ENCODE assay signal across 7 cellular contexts in the genomic region with DNA sequence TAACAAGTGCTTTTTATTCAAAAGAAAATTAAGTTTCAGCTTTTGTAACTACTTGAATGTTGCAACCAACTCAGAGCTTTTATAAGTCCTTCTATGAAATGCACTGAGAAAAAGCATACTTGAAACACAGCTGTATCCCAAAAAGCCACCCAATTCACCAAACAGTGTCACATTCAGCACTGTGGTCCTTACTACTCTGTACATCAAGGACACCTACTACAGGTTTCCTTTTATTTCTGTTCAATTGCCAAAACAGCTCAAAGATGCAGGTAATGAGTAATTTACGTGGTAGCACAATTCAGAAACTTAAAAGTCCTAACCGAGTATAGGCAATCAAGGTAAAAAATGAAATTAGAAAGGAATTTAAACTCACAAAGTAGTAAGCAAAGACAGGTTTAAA. TPM values are rescaled to one million over a fixed set of nuclear protein-coding genes. Genes with fewer than 3 reads are reported as not detected.
A peak's percentile ranks its signal among the peaks of the same experiment; 100 is the strongest.
DNase-seq lines count a peak whose midpoint lies in the region; ATAC-seq and TF ChIP-seq lines count a peak whose summit lies in the region.

No MANE protein-coding gene starts in this region.

- peak overlapping the region; percentile 83 for H3K9ac ChIP-seq in iPS-18a (ENCODE audit: low read length)

- no peak for TF ChIP-seq CTCF in HFFc6 (IDR thresholded peaks at IDR 0.05)

- no peak for ATAC-seq in stimulated activated naive B cell treated with anti-CD40 and anti-IgM and Interleukin-4, amounts not matched to agents 10 μg/mL and 1 μg/mL and 100 μg/mL, for 72 hours (replicated peaks)
- no peak for ATAC-seq in HG03175 (IDR thresholded peaks at IDR 0.05; ENCODE audit: unreplicated experiment)

- intact Hi-C loops in activated T-helper 1 cell treated with anti-CD3 and anti-CD28 coated beads, Interleukin-12 subunit alpha, Interleukin-12 subunit beta, Interleukin-2, Interleukin-4 antibody, amounts not matched to agents 30 ng/mL and 10 ng/mL and 1 ng/mL, durations not matched to agents 14 hours and 24 hours and 36 hours (cut with micrococcal nuclease), result loop anchor here (2.0 kb wide), 1 partner anchor 181 kb away; no protein-coding TSS in a partner anchor

- DNase-seq in HFFc6, result no peak
- DNase-seq in activated T-helper 1 cell treated with anti-CD3 and anti-CD28 coated beads, Interleukin-12 subunit alpha, Interleukin-12 subunit beta, Interleukin-2, Interleukin-4 antibody, amounts not matched to agents 30 ng/mL and 10 ng/mL and 1 ng/mL, durations not matched to agents 14 hours and 24 hours and 36 hours (ENCODE audit: low spot score), result no peak
- DNase-seq in stimulated activated naive B cell treated with anti-CD40 and anti-IgM and Interleukin-4, amounts not matched to agents 10 μg/mL and 1 μg/mL and 100 μg/mL, for 72 hours, result no peak
- DNase-seq in H7, result no peak
- no peak for DNase-seq in activated gamma-delta T cell (lab: John Stamatoyannopoulos, UW)

- peaks cover 34% of the 10 kb centered on the region for H3K4me1 Mint-ChIP-seq in HFFc6 (ENCODE audit: low read depth)
- peaks cover 34% of the 10 kb centered on the region for H3K4me1 Mint-ChIP-seq in activated T-helper 1 cell treated with anti-CD3 and anti-CD28 coated beads, Interleukin-12 subunit alpha, Interleukin-12 subunit beta, Interleukin-2, Interleukin-4 antibody, amounts not matched to agents 30 ng/mL and 10 ng/mL and 1 ng/mL, durations not matched to agents 14 hours and 24 hours and 36 hours (ENCODE audit: low read depth)
- H3K4me1 Mint-ChIP-seq in stimulated activated naive B cell treated with anti-CD40 and anti-IgM and Interleukin-4, amounts not matched to agents 10 μg/mL and 1 μg/mL and 100 μg/mL, for 72 hours, result peaks cover 20 to 33% of the 10 kb centered on the region in 2 donors

- no peaks in the 10 kb centered on the region for H3K9me3 ChIP-seq in iPS-18a (ENCODE audit: control insufficient read depth, low read depth, low read length)

- H3K36me3 Mint-ChIP-seq in HFFc6 (ENCODE audit: low read depth), result peaks cover 24% of the 10 kb centered on the region
- H3K36me3 Mint-ChIP-seq in activated T-helper 1 cell treated with anti-CD3 and anti-CD28 coated beads, Interleukin-12 subunit alpha, Interleukin-12 subunit beta, Interleukin-2, Interleukin-4 antibody, amounts not matched to agents 30 ng/mL and 10 ng/mL and 1 ng/mL, durations not matched to agents 14 hours and 24 hours and 36 hours (ENCODE audit: low read depth), result peaks cover 21% of the 10 kb centered on the region
- H3K36me3 Mint-ChIP-seq in stimulated activated naive B cell treated with anti-CD40 and anti-IgM and Interleukin-4, amounts not matched to agents 10 μg/mL and 1 μg/mL and 100 μg/mL, for 72 hours, result peaks cover 18 to 27% of the 10 kb centered on the region in 2 donors

- no peaks in the 10 kb centered on the region for H3K36me3 ChIP-seq in iPS-18a (ENCODE audit: control insufficient read depth, low read depth, low read length)
- peaks cover 3% of the 10 kb centered on the region for H3K36me3 ChIP-seq in H7 (replicated peaks; ENCODE audit: control insufficient read depth, insufficient read depth, low read length)

- H3K9me3 Mint-ChIP-seq in HFFc6, result no peaks in the 10 kb centered on the region
- no peaks in the 10 kb centered on the region for H3K9me3 Mint-ChIP-seq in activated T-helper 1 cell treated with anti-CD3 and anti-CD28 coated beads, Interleukin-12 subunit alpha, Interleukin-12 subunit beta, Interleukin-2, Interleukin-4 antibody, amounts not matched to agents 30 ng/mL and 10 ng/mL and 1 ng/mL, durations not matched to agents 14 hours and 24 hours and 36 hours
- H3K9me3 Mint-ChIP-seq in stimulated activated naive B cell treated with anti-CD40 and anti-IgM and Interleukin-4, amounts not matched to agents 10 μg/mL and 1 μg/mL and 100 μg/mL, for 72 hours, result no peaks in the 10 kb centered on the region

- H3K27ac ChIP-seq in iPS-18a (ENCODE audit: low read length), result no peak overlapping the region

- H3K4me3 Mint-ChIP-seq in HFFc6, result peak overlapping the region; percentile 91
- peak overlapping the region; percentile 87 for H3K4me3 Mint-ChIP-seq in activated T-helper 1 cell treated with anti-CD3 and anti-CD28 coated beads, Interleukin-12 subunit alpha, Interleukin-12 subunit beta, Interleukin-2, Interleukin-4 antibody, amounts not matched to agents 30 ng/mL and 10 ng/mL and 1 ng/mL, durations not matched to agents 14 hours and 24 hours and 36 hours
- peak overlapping the region; percentile 94 to 99 for H3K4me3 Mint-ChIP-seq in stimulated activated naive B cell treated with anti-CD40 and anti-IgM and Interleukin-4, amounts not matched to agents 10 μg/mL and 1 μg/mL and 100 μg/mL, for 72 hours

- peaks cover 11% of the 10 kb centered on the region for H3K4me1 ChIP-seq in iPS-18a (ENCODE audit: control insufficient read depth, low read depth, low read length)

- no peaks in the 10 kb centered on the region for H3K27me3 Mint-ChIP-seq in HFFc6 (ENCODE audit: insufficient read depth)
- no peaks in the 10 kb centered on the region for H3K27me3 Mint-ChIP-seq in activated T-helper 1 cell treated with anti-CD3 and anti-CD28 coated beads, Interleukin-12 subunit alpha, Interleukin-12 subunit beta, Interleukin-2, Interleukin-4 antibody, amounts not matched to agents 30 ng/mL and 10 ng/mL and 1 ng/mL, durations not matched to agents 14 hours and 24 hours and 36 hours (ENCODE audit: insufficient read depth)
- H3K27me3 Mint-ChIP-seq in stimulated activated naive B cell treated with anti-CD40 and anti-IgM and Interleukin-4, amounts not matched to agents 10 μg/mL and 1 μg/mL and 100 μg/mL, for 72 hours, result no peaks in the 10 kb centered on the region

- H3K4me3 ChIP-seq in iPS-18a (ENCODE audit: low read length) (peak overlapping the region; percentile 78), H7 (ENCODE audit: insufficient read depth, low read depth, low read length) (no peak overlapping the region; the same call in 1 of the 2 replicates)

- H3K27ac Mint-ChIP-seq in HFFc6, result peak overlapping the region; percentile 80
- H3K27ac Mint-ChIP-seq in activated T-helper 1 cell treated with anti-CD3 and anti-CD28 coated beads, Interleukin-12 subunit alpha, Interleukin-12 subunit beta, Interleukin-2, Interleukin-4 antibody, amounts not matched to agents 30 ng/mL and 10 ng/mL and 1 ng/mL, durations not matched to agents 14 hours and 24 hours and 36 hours, result peak overlapping the region; percentile 33
- H3K27ac Mint-ChIP-seq in stimulated activated naive B cell treated with anti-CD40 and anti-IgM and Interleukin-4, amounts not matched to agents 10 μg/mL and 1 μg/mL and 100 μg/mL, for 72 hours, result no peak overlapping the region

- H3K27me3 ChIP-seq in iPS-18a (ENCODE audit: control insufficient read depth, insufficient read depth, low read length) (peaks cover 9% of the 10 kb centered on the region), H7 (ENCODE audit: control insufficient read depth, insufficient read depth, low read length) (peaks cover 2% of the 10 kb centered on the region; the same call in 1 of the 2 replicates)

RNA-seq across cellular contexts. Expression of gene EIF4G3, which starts 2.5 kb away (rescaled TPM):
- total RNA-seq in HFFc6 (2021; fragmentation: NEBNext Ultra II Directional; extraction: Animal tissue kit (Norgen Biotek cat#: 25700)), result 10 to 100 TPM; 79.5 to 88.6 (median 82.0) TPM
- 67.5 and 69.3 TPM in 2 replicates for total RNA-seq in activated T-helper 1 cell treated with anti-CD3 and anti-CD28 coated beads, Interleukin-12 subunit alpha, Interleukin-12 subunit beta, Interleukin-2, Interleukin-4 antibody, amounts not matched to agents 30 ng/mL and 10 ng/mL and 1 ng/mL, durations not matched to agents 14 hours and 24 hours and 36 hours
- 56.7 and 80.5 TPM in 2 replicates for total RNA-seq in H7 (2014; rRNA removed; shearing (Covaris generic))
